Comparison of ENCODE assay signal across 1 cellular context in the genomic region with DNA sequence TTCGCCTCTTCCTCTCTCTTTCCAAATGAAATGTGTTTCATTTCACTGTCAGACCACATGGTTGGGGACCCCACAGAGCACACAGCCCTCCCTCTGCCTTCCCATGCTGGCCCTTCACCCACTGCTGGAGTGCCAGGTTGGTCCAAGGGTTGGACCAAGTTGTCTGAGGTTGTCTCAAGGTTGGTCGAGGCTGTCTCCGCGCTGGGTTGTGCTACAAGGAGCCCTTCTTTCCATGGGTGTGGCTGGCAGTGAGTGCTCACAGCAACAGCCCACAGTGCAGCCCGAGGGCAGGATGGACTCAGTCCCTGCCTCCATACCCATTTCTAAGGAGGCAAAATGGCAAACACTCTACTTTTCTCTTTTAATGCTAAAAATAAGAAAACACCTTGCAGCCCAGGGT.
TF ChIP-seq lines count a peak whose summit lies in the region.

No MANE protein-coding gene starts in this region.

TF ChIP-seq in H1, 55 proteins besides CTCF, POLR2A, EP300 and RAD21:
- TF ChIP-seq EGR1 (IDR thresholded peaks at IDR 0.05; ENCODE audit: borderline replicate concordance, low read depth, low read length) = no peak
- TF ChIP-seq RNF2 (IDR thresholded peaks at IDR 0.05; ENCODE audit: borderline replicate concordance, low read depth, low read length, missing control alignments, poor library complexity, severe bottlenecking) = no peak
- TF ChIP-seq ATF2 (IDR thresholded peaks at IDR 0.05; ENCODE audit: low read length) = no peak
- no peak for TF ChIP-seq SIN3A (conservative IDR thresholded peaks at IDR 0.05 in 1 of 2, IDR thresholded peaks at IDR 0.05 in 1 of 2; ENCODE audit: low read depth in 1 of 2, low read length in 2 of 2)
- TF ChIP-seq CTBP2 (IDR thresholded peaks at IDR 0.05; ENCODE audit: borderline replicate concordance, insufficient read depth, insufficient read length, low read length) = no peak
- no peak for TF ChIP-seq TCF12 (IDR thresholded peaks at IDR 0.05; ENCODE audit: low read depth, low read length)
- no peak for TF ChIP-seq POU5F1 (IDR thresholded peaks at IDR 0.05; ENCODE audit: low read depth, low read length)
- no peak for TF ChIP-seq FOSL1 (IDR thresholded peaks at IDR 0.05; ENCODE audit: insufficient read depth, low read depth, low read length)
- TF ChIP-seq MAFK (IDR thresholded peaks at IDR 0.05; ENCODE audit: low read depth, low read length) = no peak
- TF ChIP-seq NANOG (IDR thresholded peaks at IDR 0.05; ENCODE audit: insufficient read depth, low read depth, low read length, poor library complexity, severe bottlenecking) = no peak
- no peak for TF ChIP-seq RXRA (IDR thresholded peaks at IDR 0.05; ENCODE audit: insufficient read depth, low read depth, low read length)
